2 cellular contexts compared by ENCODE assay signal in the genomic region with DNA sequence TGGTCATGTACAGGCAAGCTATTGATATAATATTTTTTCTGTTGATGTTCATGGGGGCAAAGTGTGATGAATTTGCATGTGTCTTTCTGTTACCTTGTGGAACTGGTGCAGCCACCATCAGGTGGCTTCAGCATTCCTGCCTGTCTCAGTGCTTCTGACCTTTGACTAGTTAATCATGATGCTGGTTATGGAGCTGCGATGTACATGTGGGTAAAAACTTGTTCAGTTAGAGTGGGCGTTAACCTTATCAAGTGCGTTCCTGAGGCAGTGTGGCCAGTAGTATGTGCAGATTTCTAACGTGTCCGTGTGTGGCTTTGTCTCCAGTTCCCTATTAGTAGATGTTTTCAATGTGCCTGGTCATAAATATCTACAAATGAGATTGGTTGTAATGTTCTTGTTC.
TF ChIP-seq lines count a peak whose summit lies in the region.

No MANE protein-coding gene starts in this region.

TF ChIP-seq in IMR-90, 13 proteins besides CTCF, POLR2A, EP300 and RAD21:
- no peak for TF ChIP-seq RCOR1 (IDR thresholded peaks at IDR 0.05; ENCODE audit: insufficient replicate concordance, low read length)
- no peak for TF ChIP-seq CEBPB (IDR thresholded peaks at IDR 0.05; ENCODE audit: low read depth, low read length)
- TF ChIP-seq, protein P1, sequence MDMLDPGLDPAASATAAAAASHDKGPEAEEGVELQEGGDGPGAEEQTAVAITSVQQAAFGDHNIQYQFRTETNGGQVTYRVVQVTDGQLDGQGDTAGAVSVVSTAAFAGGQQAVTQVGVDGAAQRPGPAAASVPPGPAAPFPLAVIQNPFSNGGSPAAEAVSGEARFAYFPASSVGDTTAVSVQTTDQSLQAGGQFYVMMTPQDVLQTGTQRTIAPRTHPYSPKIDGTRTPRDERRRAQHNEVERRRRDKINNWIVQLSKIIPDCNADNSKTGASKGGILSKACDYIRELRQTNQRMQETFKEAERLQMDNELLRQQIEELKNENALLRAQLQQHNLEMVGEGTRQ (IDR thresholded peaks at IDR 0.05; ENCODE audit: low read depth, low read length), result no peak
- TF ChIP-seq FOS (IDR thresholded peaks at IDR 0.05; ENCODE audit: low read depth, low read length), result no peak
- no peak for TF ChIP-seq MAZ (IDR thresholded peaks at IDR 0.05; ENCODE audit: borderline replicate concordance, low read depth, low read length)
- TF ChIP-seq RFX5 (IDR thresholded peaks at IDR 0.05; ENCODE audit: low read depth, low read length), result no peak
- no peak for TF ChIP-seq NFE2L2 (IDR thresholded peaks at IDR 0.05; ENCODE audit: low read depth, low read length)
- TF ChIP-seq MXI1 (IDR thresholded peaks at IDR 0.05; ENCODE audit: borderline replicate concordance, low read depth, low read length), result no peak
- TF ChIP-seq CHD1 (IDR thresholded peaks at IDR 0.05; ENCODE audit: low read depth, low read length), result no peak
TF ChIP-seq in IMR-90: peak in this region for 0.

TF ChIP-seq in H1, 55 proteins besides CTCF, POLR2A, EP300 and RAD21:
- TF ChIP-seq SP4 (IDR thresholded peaks at IDR 0.05; ENCODE audit: low read length) (no peak), CBX8 (IDR thresholded peaks at IDR 0.05; ENCODE audit: borderline replicate concordance, low read depth, low read length) (no peak), CHD1 (IDR thresholded peaks at IDR 0.05; ENCODE audit: low read depth, low read length) (no peak), TEAD4 (IDR thresholded peaks at IDR 0.05; ENCODE audit: low read depth, low read length) (no peak), EZH2 (IDR thresholded peaks at IDR 0.05; ENCODE audit: low read depth, low read length, severe bottlenecking) (no peak), POLR2AphosphoS5 (IDR thresholded peaks at IDR 0.05; ENCODE audit: low read depth, low read length) (no peak), NANOG (IDR thresholded peaks at IDR 0.05; ENCODE audit: insufficient read depth, low read depth, low read length, poor library complexity, severe bottlenecking) (no peak), CTBP2 (IDR thresholded peaks at IDR 0.05; ENCODE audit: borderline replicate concordance, insufficient read depth, insufficient read length, low read length) (no peak), SP2 (IDR thresholded peaks at IDR 0.05; ENCODE audit: low read length) (no peak), NRF1 (IDR thresholded peaks at IDR 0.05; ENCODE audit: low read depth, low read length) (no peak), PHF8 (conservative IDR thresholded peaks at IDR 0.05; ENCODE audit: low read depth, low read length) (no peak), SP1 (IDR thresholded peaks at IDR 0.05; ENCODE audit: low read depth, low read length) (no peak), CREB1 (IDR thresholded peaks at IDR 0.05) (no peak), GABPA (IDR thresholded peaks at IDR 0.05; ENCODE audit: borderline replicate concordance, insufficient read depth, low read length) (no peak), CBX5 (IDR thresholded peaks at IDR 0.05; ENCODE audit: low read depth, low read length) (no peak), FOSL1 (IDR thresholded peaks at IDR 0.05; ENCODE audit: insufficient read depth, low read depth, low read length) (no peak)
- TF ChIP-seq, protein P2, sequence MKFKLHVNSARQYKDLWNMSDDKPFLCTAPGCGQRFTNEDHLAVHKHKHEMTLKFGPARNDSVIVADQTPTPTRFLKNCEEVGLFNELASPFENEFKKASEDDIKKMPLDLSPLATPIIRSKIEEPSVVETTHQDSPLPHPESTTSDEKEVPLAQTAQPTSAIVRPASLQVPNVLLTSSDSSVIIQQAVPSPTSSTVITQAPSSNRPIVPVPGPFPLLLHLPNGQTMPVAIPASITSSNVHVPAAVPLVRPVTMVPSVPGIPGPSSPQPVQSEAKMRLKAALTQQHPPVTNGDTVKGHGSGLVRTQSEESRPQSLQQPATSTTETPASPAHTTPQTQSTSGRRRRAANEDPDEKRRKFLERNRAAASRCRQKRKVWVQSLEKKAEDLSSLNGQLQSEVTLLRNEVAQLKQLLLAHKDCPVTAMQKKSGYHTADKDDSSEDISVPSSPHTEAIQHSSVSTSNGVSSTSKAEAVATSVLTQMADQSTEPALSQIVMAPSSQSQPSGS (IDR thresholded peaks at IDR 0.05; ENCODE audit: low read length), result no peak
- TF ChIP-seq, protein P3, sequence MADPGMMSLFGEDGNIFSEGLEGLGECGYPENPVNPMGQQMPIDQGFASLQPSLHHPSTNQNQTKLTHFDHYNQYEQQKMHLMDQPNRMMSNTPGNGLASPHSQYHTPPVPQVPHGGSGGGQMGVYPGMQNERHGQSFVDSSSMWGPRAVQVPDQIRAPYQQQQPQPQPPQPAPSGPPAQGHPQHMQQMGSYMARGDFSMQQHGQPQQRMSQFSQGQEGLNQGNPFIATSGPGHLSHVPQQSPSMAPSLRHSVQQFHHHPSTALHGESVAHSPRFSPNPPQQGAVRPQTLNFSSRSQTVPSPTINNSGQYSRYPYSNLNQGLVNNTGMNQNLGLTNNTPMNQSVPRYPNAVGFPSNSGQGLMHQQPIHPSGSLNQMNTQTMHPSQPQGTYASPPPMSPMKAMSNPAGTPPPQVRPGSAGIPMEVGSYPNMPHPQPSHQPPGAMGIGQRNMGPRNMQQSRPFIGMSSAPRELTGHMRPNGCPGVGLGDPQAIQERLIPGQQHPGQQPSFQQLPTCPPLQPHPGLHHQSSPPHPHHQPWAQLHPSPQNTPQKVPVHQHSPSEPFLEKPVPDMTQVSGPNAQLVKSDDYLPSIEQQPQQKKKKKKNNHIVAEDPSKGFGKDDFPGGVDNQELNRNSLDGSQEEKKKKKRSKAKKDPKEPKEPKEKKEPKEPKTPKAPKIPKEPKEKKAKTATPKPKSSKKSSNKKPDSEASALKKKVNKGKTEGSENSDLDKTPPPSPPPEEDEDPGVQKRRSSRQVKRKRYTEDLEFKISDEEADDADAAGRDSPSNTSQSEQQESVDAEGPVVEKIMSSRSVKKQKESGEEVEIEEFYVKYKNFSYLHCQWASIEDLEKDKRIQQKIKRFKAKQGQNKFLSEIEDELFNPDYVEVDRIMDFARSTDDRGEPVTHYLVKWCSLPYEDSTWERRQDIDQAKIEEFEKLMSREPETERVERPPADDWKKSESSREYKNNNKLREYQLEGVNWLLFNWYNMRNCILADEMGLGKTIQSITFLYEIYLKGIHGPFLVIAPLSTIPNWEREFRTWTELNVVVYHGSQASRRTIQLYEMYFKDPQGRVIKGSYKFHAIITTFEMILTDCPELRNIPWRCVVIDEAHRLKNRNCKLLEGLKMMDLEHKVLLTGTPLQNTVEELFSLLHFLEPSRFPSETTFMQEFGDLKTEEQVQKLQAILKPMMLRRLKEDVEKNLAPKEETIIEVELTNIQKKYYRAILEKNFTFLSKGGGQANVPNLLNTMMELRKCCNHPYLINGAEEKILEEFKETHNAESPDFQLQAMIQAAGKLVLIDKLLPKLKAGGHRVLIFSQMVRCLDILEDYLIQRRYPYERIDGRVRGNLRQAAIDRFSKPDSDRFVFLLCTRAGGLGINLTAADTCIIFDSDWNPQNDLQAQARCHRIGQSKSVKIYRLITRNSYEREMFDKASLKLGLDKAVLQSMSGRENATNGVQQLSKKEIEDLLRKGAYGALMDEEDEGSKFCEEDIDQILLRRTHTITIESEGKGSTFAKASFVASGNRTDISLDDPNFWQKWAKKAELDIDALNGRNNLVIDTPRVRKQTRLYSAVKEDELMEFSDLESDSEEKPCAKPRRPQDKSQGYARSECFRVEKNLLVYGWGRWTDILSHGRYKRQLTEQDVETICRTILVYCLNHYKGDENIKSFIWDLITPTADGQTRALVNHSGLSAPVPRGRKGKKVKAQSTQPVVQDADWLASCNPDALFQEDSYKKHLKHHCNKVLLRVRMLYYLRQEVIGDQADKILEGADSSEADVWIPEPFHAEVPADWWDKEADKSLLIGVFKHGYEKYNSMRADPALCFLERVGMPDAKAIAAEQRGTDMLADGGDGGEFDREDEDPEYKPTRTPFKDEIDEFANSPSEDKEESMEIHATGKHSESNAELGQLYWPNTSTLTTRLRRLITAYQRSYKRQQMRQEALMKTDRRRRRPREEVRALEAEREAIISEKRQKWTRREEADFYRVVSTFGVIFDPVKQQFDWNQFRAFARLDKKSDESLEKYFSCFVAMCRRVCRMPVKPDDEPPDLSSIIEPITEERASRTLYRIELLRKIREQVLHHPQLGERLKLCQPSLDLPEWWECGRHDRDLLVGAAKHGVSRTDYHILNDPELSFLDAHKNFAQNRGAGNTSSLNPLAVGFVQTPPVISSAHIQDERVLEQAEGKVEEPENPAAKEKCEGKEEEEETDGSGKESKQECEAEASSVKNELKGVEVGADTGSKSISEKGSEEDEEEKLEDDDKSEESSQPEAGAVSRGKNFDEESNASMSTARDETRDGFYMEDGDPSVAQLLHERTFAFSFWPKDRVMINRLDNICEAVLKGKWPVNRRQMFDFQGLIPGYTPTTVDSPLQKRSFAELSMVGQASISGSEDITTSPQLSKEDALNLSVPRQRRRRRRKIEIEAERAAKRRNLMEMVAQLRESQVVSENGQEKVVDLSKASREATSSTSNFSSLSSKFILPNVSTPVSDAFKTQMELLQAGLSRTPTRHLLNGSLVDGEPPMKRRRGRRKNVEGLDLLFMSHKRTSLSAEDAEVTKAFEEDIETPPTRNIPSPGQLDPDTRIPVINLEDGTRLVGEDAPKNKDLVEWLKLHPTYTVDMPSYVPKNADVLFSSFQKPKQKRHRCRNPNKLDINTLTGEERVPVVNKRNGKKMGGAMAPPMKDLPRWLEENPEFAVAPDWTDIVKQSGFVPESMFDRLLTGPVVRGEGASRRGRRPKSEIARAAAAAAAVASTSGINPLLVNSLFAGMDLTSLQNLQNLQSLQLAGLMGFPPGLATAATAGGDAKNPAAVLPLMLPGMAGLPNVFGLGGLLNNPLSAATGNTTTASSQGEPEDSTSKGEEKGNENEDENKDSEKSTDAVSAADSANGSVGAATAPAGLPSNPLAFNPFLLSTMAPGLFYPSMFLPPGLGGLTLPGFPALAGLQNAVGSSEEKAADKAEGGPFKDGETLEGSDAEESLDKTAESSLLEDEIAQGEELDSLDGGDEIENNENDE (IDR thresholded peaks at IDR 0.05; ENCODE audit: insufficient replicate concordance, low read length), result no peak
- TF ChIP-seq, protein P4, sequence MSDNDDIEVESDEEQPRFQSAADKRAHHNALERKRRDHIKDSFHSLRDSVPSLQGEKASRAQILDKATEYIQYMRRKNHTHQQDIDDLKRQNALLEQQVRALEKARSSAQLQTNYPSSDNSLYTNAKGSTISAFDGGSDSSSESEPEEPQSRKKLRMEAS (IDR thresholded peaks at IDR 0.05), result no peak
